In the genomic region with DNA sequence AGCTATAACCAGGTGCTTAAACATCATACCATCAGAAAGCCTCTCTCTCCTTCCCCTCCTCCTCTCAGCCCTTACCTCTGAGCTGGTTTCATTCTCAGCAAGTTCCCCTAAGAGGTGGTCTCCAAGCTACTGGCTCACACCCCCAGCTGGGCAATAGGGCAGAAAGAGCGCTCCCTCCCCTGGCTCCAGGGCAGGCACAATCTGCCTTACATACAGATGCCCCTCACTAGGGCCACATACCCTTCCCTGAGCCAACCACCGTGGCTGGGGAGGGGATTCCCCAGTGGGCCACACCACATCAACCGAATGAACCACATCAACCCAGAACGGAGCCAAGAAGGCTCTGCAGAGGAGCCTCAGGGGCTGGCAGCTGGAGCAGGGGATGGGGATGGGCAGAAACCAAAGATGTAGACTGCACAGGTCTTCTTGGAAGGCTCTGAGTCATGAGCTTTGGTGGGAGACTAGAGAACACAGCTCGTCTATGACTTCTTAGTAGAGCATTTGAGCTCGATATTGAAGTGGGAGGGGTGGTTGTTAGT, we compare ENCODE assay signal across 10 cellular contexts. TPM values are rescaled to one million over a fixed set of nuclear protein-coding genes. Genes with fewer than 3 reads are reported as not detected.
DNase-seq lines count a peak whose midpoint lies in the region; ATAC-seq and TF ChIP-seq lines count a peak whose summit lies in the region.
"Had no signal": no experiment of that assay in that cellular context is flagged by ENCODE, and none has a peak within 500 bp of the region (broad histone marks: within the 10 kb centered on the region; RNA-seq: fewer than 3 reads in every experiment).

No MANE protein-coding gene starts in this region.

- H3K4me1 ChIP-seq in KMS-11 (ENCODE audit: low read depth, poor library complexity, severe bottlenecking) (peaks cover 19% of the 10 kb centered on the region), gastroesophageal sphincter (peaks cover 0 to 48% (median 15%) of the 10 kb centered on the region in 3 donors)

- H3K79me2 ChIP-seq in KMS-11 (ENCODE audit: insufficient read depth, low read depth), result no peaks in the 10 kb centered on the region

- peak overlapping the region; percentile 43 for H3K27ac ChIP-seq in KMS-11
- H3K27ac ChIP-seq in gastroesophageal sphincter, result peak overlapping the region in 3 of 4 donors; percentile 17 to 55 (median 46)

- no peak for TF ChIP-seq EP300 in gastroesophageal sphincter (IDR thresholded peaks at IDR 0.05)

- ATAC-seq in gastroesophageal sphincter (no peak), HG03025 (IDR thresholded peaks at IDR 0.05; ENCODE audit: low FRiP score, unreplicated experiment) (no peak)

- H3K36me3 ChIP-seq in KMS-11 (ENCODE audit: insufficient read depth) (no peaks in the 10 kb centered on the region), gastroesophageal sphincter (no peaks in the 10 kb centered on the region)

- DNase-seq in activated T-cell treated with anti-CD3 and anti-CD28 coated beads for 48 hours (ENCODE audit: low read depth) (peak; percentile 55), NAMALWA (ENCODE audit: low spot score) (no peak), NCI-H1417 (lab: John Stamatoyannopoulos, UW) (no peak), iPS-NIHi11 (ENCODE audit: low spot score) (no peak)
- DNase-seq in stimulated activated CD8-positive, alpha-beta memory T cell treated with anti-CD3 and anti-CD28 coated beads, Interleukin-4, amount 100 ng/mL, for 24 hours (ENCODE audit: low read depth), result peak; percentile 54
- DNase-seq: foreskin melanocyte had no signal

- H3K9ac ChIP-seq in KMS-11, result no peak overlapping the region; the same call in 1 of the 2 replicates

- TF ChIP-seq POLR2A in gastroesophageal sphincter (IDR thresholded peaks at IDR 0.05), result no peak

- no peaks in the 10 kb centered on the region for H3K9me3 ChIP-seq in gastroesophageal sphincter

- TF ChIP-seq CTCF in KMS-11 (conservative IDR thresholded peaks at IDR 0.05; ENCODE audit: low read depth, low read length), result no peak
- no peak for TF ChIP-seq CTCF in gastroesophageal sphincter (IDR thresholded peaks at IDR 0.05)

- H3K27me3 ChIP-seq in KMS-11 (ENCODE audit: insufficient read depth, low read depth), result no peaks in the 10 kb centered on the region
- H3K27me3 ChIP-seq in gastroesophageal sphincter, result peaks cover 31% of the 10 kb centered on the region

- no peaks in the 10 kb centered on the region for H4K20me1 ChIP-seq in KMS-11 (ENCODE audit: insufficient read depth)

- peak overlapping the region; percentile 26 for H2AFZ ChIP-seq in KMS-11 (ENCODE audit: low read depth)

- peak overlapping the region; percentile 29 for H3K4me2 ChIP-seq in KMS-11

- no peak overlapping the region for H3K4me3 ChIP-seq in KMS-11 (IDR thresholded peaks at IDR 0.05; ENCODE audit: insufficient read depth, low read depth, low read length)
- H3K4me3 ChIP-seq in gastroesophageal sphincter, result no peak overlapping the region

- WGBS in gastroesophageal sphincter (ENCODE audit: low coverage in 1 of 2), 2 donors, result 69% methylated on average over 2 of the region's 6 CpGs; no CpG with 5 or more reads in 1 of the 2 donors

RNA-seq across cellular contexts. Expression of a gene that starts 4.6 kb away (rescaled TPM):
- 100 to 1,000 TPM in 3 of 4 donors, 10 to 100 TPM in 1; 85.9 to 187 (median 117) TPM for total RNA-seq in gastroesophageal sphincter
- total RNA-seq: NCI-H460 had no signal

Comparison
In these comparisons a context has a peak if more than half of its experiments do, and no peak if none do; other contexts are left out.
1. DNase-seq: peak in activated T-cell treated with anti-CD3 and anti-CD28 coated beads for 48 hours (single experiment) and stimulated activated CD8-positive, alpha-beta memory T cell treated with anti-CD3 and anti-CD28 coated beads, Interleukin-4, amount 100 ng/mL, for 24 hours (single experiment); none in NAMALWA (single experiment), NCI-H1417 (0 of 3) and iPS-NIHi11 (single experiment).